In the genomic region with DNA sequence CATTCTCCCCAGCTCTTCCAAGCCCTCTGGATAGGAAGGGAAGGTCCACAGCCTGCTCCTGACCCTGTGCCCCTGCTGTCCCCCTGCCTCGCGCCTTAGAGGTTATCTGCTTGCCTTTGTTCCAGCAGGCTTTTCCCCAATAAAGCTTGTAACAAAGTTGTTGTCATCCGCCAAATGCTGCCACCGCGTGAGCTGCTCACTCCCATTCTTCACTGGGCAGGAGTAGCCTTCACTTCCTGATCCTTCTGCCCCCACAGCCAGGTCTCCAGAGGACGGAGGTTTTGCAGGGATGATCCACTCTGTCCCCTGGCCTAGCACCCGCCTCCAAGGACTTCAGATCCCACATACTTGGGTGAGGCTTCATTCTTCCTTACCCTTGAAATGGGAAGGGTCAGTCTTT, we compare ENCODE assay signal across 17 cellular contexts.
DNase-seq lines count a peak whose midpoint lies in the region; ATAC-seq, FAIRE-seq and TF ChIP-seq lines count a peak whose summit lies in the region.
"Had no signal": no experiment of that assay in that cellular context is flagged by ENCODE, and none has a peak within 500 bp of the region (broad histone marks: within the 10 kb centered on the region; RNA-seq: fewer than 3 reads in every experiment).

No MANE protein-coding gene starts in this region.

- no peak for TF ChIP-seq POLR2A in vagina (IDR thresholded peaks at IDR 0.05)

- WGBS in pancreas, 2 donors = 68 to 75% methylated on average over 7 of the region's 7 CpGs

- DNase-seq in left ventricle myocardium inferior = no peak
- DNase-seq in Right ventricle myocardium inferior (ENCODE audit: missing footprints) = no peak
- DNase-seq in right atrium auricular region (ENCODE audit: low spot score) = no peak
- peak in 1 of 6 donors; percentile 27 for DNase-seq in pancreas
- no peak for DNase-seq in vagina (ENCODE audit: extremely low spot score in 2 of 2)
- no peak for DNase-seq in NCI-H345 treated with DMSO at 0.1 percent for 48 hours (lab: John Stamatoyannopoulos, UW; ENCODE audit: unreplicated experiment)
- DNase-seq in OCI-M2 (lab: John Stamatoyannopoulos, UW; ENCODE audit: unreplicated experiment) = no peak
- no peak for DNase-seq in NCI-H82 (lab: John Stamatoyannopoulos, UW)
- DNase-seq: COR-L47; effector CD8-positive, alpha-beta T cell; T-helper 9 cell had no signal

- no peaks in the 10 kb centered on the region for H3K9me3 ChIP-seq in left ventricle myocardium inferior (replicated peaks)
- H3K9me3 ChIP-seq in right atrium auricular region = no peaks in the 10 kb centered on the region
- no peaks in the 10 kb centered on the region for H3K9me3 ChIP-seq in pancreas
- no peaks in the 10 kb centered on the region for H3K9me3 ChIP-seq in vagina
- H3K9me3 ChIP-seq: A549, esophagus muscularis mucosa, left lung, mucosa of descending colon had no signal

- no peak for ATAC-seq in Right ventricle myocardium inferior
- peak in 3 of 4 donors; percentile 3 to 33 (median 12) for ATAC-seq in pancreas

- FAIRE-seq in pancreas (lab: Jason Lieb, UNC) = no peak
- FAIRE-seq: A549, astrocyte, H54 had no signal

- TF ChIP-seq CTCF in left ventricle myocardium inferior (IDR thresholded peaks at IDR 0.05; ENCODE audit: borderline replicate concordance) (no peak), right atrium auricular region (IDR thresholded peaks at IDR 0.05) (no peak), pancreas (IDR thresholded peaks at IDR 0.05) (no peak), vagina (IDR thresholded peaks at IDR 0.05) (no peak)

- peaks cover 20% of the 10 kb centered on the region for H3K4me1 ChIP-seq in left ventricle myocardium inferior
- peaks cover 0 to 17% of the 10 kb centered on the region in 2 donors for H3K4me1 ChIP-seq in right atrium auricular region
- no peaks in the 10 kb centered on the region for H3K4me1 ChIP-seq in pancreas
- H3K4me1 ChIP-seq in vagina = peaks cover 9% of the 10 kb centered on the region
- H3K4me1 ChIP-seq: A549, left lung had no signal

- intact Hi-C loops in left ventricle myocardium inferior (cut with micrococcal nuclease) (no loop called here), Right ventricle myocardium inferior (cut with DNase I) (no loop called here), pancreas (cut with DNase I) (no loop called here), vagina (cut with DNase I) (no loop called here)

- H3K4me3 ChIP-seq in left ventricle myocardium inferior = no peak overlapping the region
- H3K4me3 ChIP-seq in right atrium auricular region = no peak overlapping the region
- no peak overlapping the region for H3K4me3 ChIP-seq in pancreas
- no peak overlapping the region for H3K4me3 ChIP-seq in vagina
- H3K4me3 ChIP-seq: A549, esophagus muscularis mucosa, left lung, mucosa of descending colon had no signal

- H3K27me3 ChIP-seq in left ventricle myocardium inferior (ENCODE audit: low read depth) (no peaks in the 10 kb centered on the region), right atrium auricular region (no peaks in the 10 kb centered on the region), pancreas (no peaks in the 10 kb centered on the region), vagina (no peaks in the 10 kb centered on the region)
- H3K27me3 ChIP-seq: esophagus muscularis mucosa, left lung had no signal

- no peaks in the 10 kb centered on the region for H3K36me3 ChIP-seq in left ventricle myocardium inferior
- H3K36me3 ChIP-seq in right atrium auricular region = no peaks in the 10 kb centered on the region
- no peaks in the 10 kb centered on the region for H3K36me3 ChIP-seq in pancreas
- H3K36me3 ChIP-seq in vagina = no peaks in the 10 kb centered on the region
- H3K36me3 ChIP-seq: left lung had no signal

- H3K27ac ChIP-seq in left ventricle myocardium inferior (replicated peaks) (peak overlapping the region; percentile 67), right atrium auricular region (peak overlapping the region; percentile 33), pancreas (peak overlapping the region in 3 of 4 donors; percentile 10 to 46 (median 14)), vagina (peak overlapping the region; percentile 4)
- H3K27ac ChIP-seq: A549, left lung had no signal

Comparison
In these comparisons a context has a peak if more than half of its experiments do, and no peak if none do; other contexts are left out.
1. H3K27ac ChIP-seq: peak in every context shown above with its lines; median percentile 67 in left ventricle myocardium inferior; 33 in right atrium auricular region; 14 in pancreas; 4 in vagina.